ENCODE assay signal across 19 cellular contexts in genomic region chr5:158116965-158117364, GRCh38.
"Had no signal": no experiment of that assay in that cellular context is flagged by ENCODE, and none has a peak within 500 bp of the region (broad histone marks: within the 10 kb centered on the region; RNA-seq: fewer than 3 reads in every experiment).

No MANE protein-coding gene starts in this region.

- H3K27ac ChIP-seq: cardiac muscle cell, foreskin keratinocyte, left lung, neural progenitor cell, prostate gland had no signal

- H3K36me3 Mint-ChIP-seq: activated CD4-positive, alpha-beta memory T cell treated with anti-CD3 and anti-CD28 coated beads for 36 hours; neural progenitor cell; type B pancreatic cell had no signal

- DNase-seq: activated CD4-positive, alpha-beta memory T cell treated with anti-CD3 and anti-CD28 coated beads for 36 hours; activated CD4-positive, CD25-positive, alpha-beta regulatory T cell treated with anti-CD3 and anti-CD28 coated beads, Interleukin-2, amount 50 U/mL, for 72 hours; activated effector memory CD4-positive, alpha-beta T cell treated with Interleukin-2 at 50 U/mL for 16 hours; activated naive CD4-positive, alpha-beta T cell treated with anti-CD3 and anti-CD28 coated beads, Interleukin-2, amount 50 U/mL, for 16 hours; activated T-cell treated with anti-CD3 and anti-CD28 coated beads, Interleukin-2, amount 50 U/mL, for 24 hours; amniotic stem cell; effector memory CD8-positive, alpha-beta T cell; foreskin keratinocyte; hippocampal formation; left lung; naive B cell; right cardiac atrium; stimulated activated naive CD4-positive, alpha-beta T cell treated with Interleukin-2 at 50 U/mL for 16 hours had no signal

- H3K9me3 Mint-ChIP-seq: activated CD4-positive, alpha-beta memory T cell treated with anti-CD3 and anti-CD28 coated beads for 36 hours; activated T-cell treated with anti-CD3 and anti-CD28 coated beads, Interleukin-2, amount 50 U/mL, for 24 hours; effector memory CD8-positive, alpha-beta T cell; neural progenitor cell; T-helper 1 cell treated with Interleukin-12 subunit alpha and Interleukin-12 subunit beta and Interleukin-4 antibody, amounts not matched to agents 30 μg/mL and 1 μg/mL, for 36 hours; type B pancreatic cell had no signal

- ATAC-seq: effector memory CD8-positive, alpha-beta T cell; foreskin keratinocyte; left lung; right cardiac atrium had no signal

- H3K27me3 ChIP-seq: cardiac muscle cell had no signal

- H3K27ac Mint-ChIP-seq: activated CD4-positive, alpha-beta memory T cell treated with anti-CD3 and anti-CD28 coated beads for 36 hours; activated T-cell treated with anti-CD3 and anti-CD28 coated beads, Interleukin-2, amount 50 U/mL, for 24 hours; effector memory CD8-positive, alpha-beta T cell; naive B cell; neural progenitor cell; T-helper 1 cell treated with Interleukin-12 subunit alpha and Interleukin-12 subunit beta and Interleukin-4 antibody, amounts not matched to agents 30 μg/mL and 1 μg/mL, for 36 hours; type B pancreatic cell had no signal

- H3K4me1 ChIP-seq: foreskin keratinocyte, left lung, neural progenitor cell, prostate gland had no signal

- H3K36me3 ChIP-seq: cardiac muscle cell, left lung, neural progenitor cell, prostate gland had no signal

- H3K9me3 ChIP-seq: left lung, prostate gland had no signal

- H3K4me3 Mint-ChIP-seq: activated CD4-positive, alpha-beta memory T cell treated with anti-CD3 and anti-CD28 coated beads for 36 hours; activated T-cell treated with anti-CD3 and anti-CD28 coated beads, Interleukin-2, amount 50 U/mL, for 24 hours; effector memory CD8-positive, alpha-beta T cell; naive B cell; neural progenitor cell; T-helper 1 cell treated with Interleukin-12 subunit alpha and Interleukin-12 subunit beta and Interleukin-4 antibody, amounts not matched to agents 30 μg/mL and 1 μg/mL, for 36 hours; type B pancreatic cell had no signal

- H3K9ac ChIP-seq: neural progenitor cell had no signal

- H3K4me3 ChIP-seq: cardiac muscle cell, left lung, neural progenitor cell, prostate gland, skin epidermis had no signal
